ENCODE assay signal across 23 cellular contexts in the genomic region with DNA sequence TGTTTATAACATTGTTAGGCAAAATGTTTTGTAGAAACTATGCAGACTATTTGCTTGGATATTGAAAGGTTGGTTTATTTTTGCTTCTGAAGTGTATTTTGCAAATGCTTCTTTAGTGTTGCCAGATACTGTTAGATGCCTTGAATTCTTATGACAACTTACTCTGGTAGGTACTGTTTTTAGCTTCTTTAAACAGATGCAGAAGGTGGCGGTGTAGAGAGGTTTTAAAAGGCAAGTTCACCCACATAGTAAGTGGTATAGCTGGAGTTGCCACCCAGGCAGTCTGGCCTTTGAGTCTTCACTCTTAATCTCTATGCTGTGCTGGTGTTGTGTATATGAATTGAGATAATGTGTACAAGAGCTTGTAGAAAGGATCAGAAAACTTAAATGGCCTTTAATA. TPM values are rescaled to one million over a fixed set of nuclear protein-coding genes. Genes with fewer than 3 reads are reported as not detected.
DNase-seq lines count a peak whose midpoint lies in the region; ATAC-seq, FAIRE-seq and TF ChIP-seq lines count a peak whose summit lies in the region.
"Had no signal": no experiment of that assay in that cellular context is flagged by ENCODE, and none has a peak within 500 bp of the region (broad histone marks: within the 10 kb centered on the region; RNA-seq: fewer than 3 reads in every experiment).

No MANE protein-coding gene starts in this region.

- H3K9ac ChIP-seq in SK-N-SH (no peak overlapping the region), kidney (ENCODE audit: low read length in 2 of 2) (no peak overlapping the region)
- H3K9ac ChIP-seq: KMS-11, parathyroid adenoma had no signal

- H2AFZ ChIP-seq in SK-N-SH (ENCODE audit: low read depth) = no peak overlapping the region
- H2AFZ ChIP-seq: GM23338, parathyroid adenoma had no signal

- H3K27ac Mint-ChIP-seq in chondrocyte (ENCODE audit: unreplicated experiment) = peak overlapping the region; percentile 37
- H3K27ac Mint-ChIP-seq: activated CD4-positive, alpha-beta T cell treated with anti-CD3 and anti-CD28 coated beads for 36 hours; GM23338; stimulated activated effector memory CD8-positive, alpha-beta T cell treated with anti-CD3 and anti-CD28 coated beads, Interleukin-12 subunit alpha, Interleukin-12 subunit beta, amount 100 ng/mL, for 72 hours had no signal

- no peaks in the 10 kb centered on the region for H3K27me3 Mint-ChIP-seq in chondrocyte (ENCODE audit: low read depth)
- H3K27me3 Mint-ChIP-seq: activated CD4-positive, alpha-beta T cell treated with anti-CD3 and anti-CD28 coated beads for 36 hours; CD8-positive, alpha-beta memory T cell had no signal

- no peaks in the 10 kb centered on the region for H4K20me1 ChIP-seq in SK-N-SH (ENCODE audit: insufficient read depth)

- TF ChIP-seq CTCF in SK-N-SH (IDR thresholded peaks at IDR 0.05) (no peak), chondrocyte (IDR thresholded peaks at IDR 0.05) (no peak), psoas muscle (IDR thresholded peaks at IDR 0.05) (no peak), vagina (IDR thresholded peaks at IDR 0.05) (no peak), kidney (IDR thresholded peaks at IDR 0.05; ENCODE audit: borderline replicate concordance, extremely low read depth, insufficient read depth) (no peak)

- no peak for TF ChIP-seq EP300 in SK-N-SH (IDR thresholded peaks at IDR 0.05; ENCODE audit: borderline replicate concordance in 1 of 2, low read depth in 1 of 2, low read length in 1 of 2)

- H3K4me3 Mint-ChIP-seq in chondrocyte (ENCODE audit: unreplicated experiment) = no peak overlapping the region
- H3K4me3 Mint-ChIP-seq: activated CD4-positive, alpha-beta T cell treated with anti-CD3 and anti-CD28 coated beads for 36 hours; GM23338; stimulated activated effector memory CD8-positive, alpha-beta T cell treated with anti-CD3 and anti-CD28 coated beads, Interleukin-12 subunit alpha, Interleukin-12 subunit beta, amount 100 ng/mL, for 72 hours had no signal

- H3K36me3 Mint-ChIP-seq in chondrocyte (ENCODE audit: low read depth) = peaks cover 15% of the 10 kb centered on the region

- H3K4me2 ChIP-seq in SK-N-SH = no peak overlapping the region; the same call in 1 of the 2 replicates
- H3K4me2 ChIP-seq: GM23338, KMS-11 had no signal

- 85% methylated on average over 1 of the region's 1 CpG for WGBS in SK-N-SH (ENCODE audit: low lambda C conversion rate)
- 24 to 54% (median 33%) methylated on average over 1 of the region's 1 CpG for WGBS in psoas muscle, 3 donors

- H3K27me3 ChIP-seq in SK-N-SH (ENCODE audit: insufficient read depth) (no peaks in the 10 kb centered on the region), psoas muscle (ENCODE audit: insufficient read depth in 3 of 3, low read length in 2 of 3) (no peaks in the 10 kb centered on the region), vagina (no peaks in the 10 kb centered on the region)
- H3K27me3 ChIP-seq: breast epithelium, tibial nerve had no signal

- H3K36me3 ChIP-seq in SK-N-SH (replicated peaks in 1 of 2; ENCODE audit: control insufficient read depth in 1 of 2, insufficient read depth in 2 of 2, low read length in 1 of 2) (peaks cover 0 to 29% of the 10 kb centered on the region in 2 experiments), psoas muscle (ENCODE audit: insufficient read depth in 1 of 2, low read depth in 1 of 2) (peaks cover 0 to 49% of the 10 kb centered on the region in 2 donors), vagina (peaks cover 0 to 56% of the 10 kb centered on the region in 2 donors), kidney (ENCODE audit: control insufficient read depth in 1 of 2, insufficient read depth in 2 of 2, low read length in 2 of 2) (peaks cover 13 to 15% of the 10 kb centered on the region in 2 donors)
- H3K36me3 ChIP-seq: breast epithelium had no signal

- peaks cover 0 to 8% of the 10 kb centered on the region in 2 experiments; a peak in 2 of 4 replicates for H3K4me1 ChIP-seq in SK-N-SH (ENCODE audit: control insufficient read depth in 1 of 2, insufficient read depth in 2 of 2, low read depth in 1 of 2, low read length in 1 of 2)
- H3K4me1 ChIP-seq in psoas muscle = peaks cover 38% of the 10 kb centered on the region
- H3K4me1 ChIP-seq in vagina = peaks cover 40% of the 10 kb centered on the region
- H3K4me1 ChIP-seq in kidney (ENCODE audit: control insufficient read depth in 1 of 2, insufficient read depth in 1 of 2, low read depth in 1 of 2, low read length in 2 of 2) = peaks cover 12 to 18% of the 10 kb centered on the region in 2 donors

- H3K9me3 ChIP-seq in SK-N-SH (no peaks in the 10 kb centered on the region), psoas muscle (no peaks in the 10 kb centered on the region), vagina (no peaks in the 10 kb centered on the region), kidney (ENCODE audit: control insufficient read depth in 1 of 2, low read length in 2 of 2) (peaks cover 0 to 3% of the 10 kb centered on the region in 2 donors)
- H3K9me3 ChIP-seq: breast epithelium, tibial nerve had no signal

- CTCF ChIA-PET in SK-N-SH (lab: Yijun Ruan, JAX) = interaction anchor here (0.9 kb wide), 1 partner anchor 41 kb away, joined by 3 read pairs; no protein-coding TSS in a partner anchor

- no peak for FAIRE-seq in kidney (lab: Jason Lieb, UNC)

- peaks cover 10% of the 10 kb centered on the region for H3K79me2 ChIP-seq in SK-N-SH (ENCODE audit: insufficient read depth)

- TF ChIP-seq POLR2A in vagina (IDR thresholded peaks at IDR 0.05) = no peak

- POLR2A ChIA-PET in SK-N-SH (lab: Yijun Ruan, JAX) = interaction anchor here (1.6 kb wide), 1 partner anchor 32 kb away, joined by 3 read pairs; the partner anchor contains the start of gene SNRPG

- no peaks in the 10 kb centered on the region for H3K9me2 ChIP-seq in SK-N-SH

- DNase-seq in SK-N-SH (no peak), MV-4-11 (lab: John Stamatoyannopoulos, UW) (peak; percentile 11), chondrocyte (ENCODE audit: low spot score) (no peak), psoas muscle (no peak), vagina (ENCODE audit: extremely low spot score in 2 of 2) (no peak), kidney (no peak)
- DNase-seq: 8988T; activated CD4-positive, alpha-beta T cell treated with anti-CD3 and anti-CD28 coated beads for 36 hours; activated CD8-positive, alpha-beta memory T cell treated with anti-CD3 and anti-CD28 coated beads, Interleukin-2, amount 50 U/mL, for 48 hours; activated naive CD4-positive, alpha-beta T cell treated with anti-CD3 and anti-CD28 coated beads, Interleukin-2, amount 50 U/mL, for 16 hours; CD8-positive, alpha-beta memory T cell; effector memory CD4-positive, alpha-beta T cell; EL; NCI-H1436; NCI-H82 had no signal

- H3K4me3 ChIP-seq in SK-N-SH (ENCODE audit: low read depth in 2 of 2, low read length in 1 of 2) = no peak overlapping the region
- peak overlapping the region; percentile 48 for H3K4me3 ChIP-seq in psoas muscle
- H3K4me3 ChIP-seq in vagina = no peak overlapping the region
- no peak overlapping the region for H3K4me3 ChIP-seq in kidney (ENCODE audit: low read length in 2 of 2)
- H3K4me3 ChIP-seq: GM23338, tibial nerve had no signal

- no peaks in the 10 kb centered on the region for H3F3A ChIP-seq in SK-N-SH (replicated peaks; ENCODE audit: insufficient read depth)

- no peak for ATAC-seq in SK-N-SH treated with all-trans-retinoic acid at 6 μM for 48 hours
- ATAC-seq in psoas muscle = no peak
- ATAC-seq in GM18520 (IDR thresholded peaks at IDR 0.05; ENCODE audit: unreplicated experiment) = no peak
- ATAC-seq: activated CD4-positive, alpha-beta T cell treated with anti-CD3 and anti-CD28 coated beads for 36 hours; GM23338; stimulated activated effector memory CD8-positive, alpha-beta T cell treated with anti-CD3 and anti-CD28 coated beads, Interleukin-12 subunit alpha, Interleukin-12 subunit beta, amount 100 ng/mL, for 72 hours had no signal

- peaks cover 38% of the 10 kb centered on the region for H3K4me1 Mint-ChIP-seq in chondrocyte (ENCODE audit: low read depth)

- TF ChIP-seq RAD21 in SK-N-SH (IDR thresholded peaks at IDR 0.05; ENCODE audit: low read length) = 0 out of 2 replicates have a peak, but pooled peaks have one; percentile 4

- H3K9me3 Mint-ChIP-seq in chondrocyte (ENCODE audit: low read depth) = no peaks in the 10 kb centered on the region
- H3K9me3 Mint-ChIP-seq: CD8-positive, alpha-beta memory T cell; stimulated activated effector memory CD8-positive, alpha-beta T cell treated with anti-CD3 and anti-CD28 coated beads, Interleukin-12 subunit alpha, Interleukin-12 subunit beta, amount 100 ng/mL, for 72 hours had no signal

- H3K27ac ChIP-seq in SK-N-SH (ENCODE audit: low read depth in 2 of 2, low read length in 1 of 2) (no peak overlapping the region), psoas muscle (peak overlapping the region; percentile 87), vagina (no peak overlapping the region), kidney (ENCODE audit: low read depth in 2 of 2, low read length in 2 of 2) (no peak overlapping the region)
- H3K27ac ChIP-seq: breast epithelium, KMS-11, parathyroid adenoma had no signal

- intact Hi-C loops in psoas muscle (cut with DNase I) = no loop called here
- intact Hi-C loops in vagina (cut with DNase I) = no loop called here
- intact Hi-C loops in kidney (cut with DNase I) = no loop called here

RNA-seq across cellular contexts. Expression of gene PCYOX1, which starts 3.6 kb away (rescaled TPM):
- 20.7 and 26.5 TPM in 2 replicates for polyA plus RNA-seq in SK-N-SH (2012; rRNA removed)
- polyA plus RNA-seq in SK-N-SH (2012; cell fraction: cytosol; rRNA removed) = 32.0 and 33.6 TPM in 2 replicates
- 7.7 and 14.5 TPM in 2 replicates for polyA plus RNA-seq in SK-N-SH (2012; cell fraction: nucleus; rRNA removed)
- total RNA-seq in chondrocyte = 82.1 to 93.5 TPM (median 87.2 TPM) in 3 replicates
- 10 to 100 TPM; 20.5 to 46.2 (median 32.1) TPM for total RNA-seq in psoas muscle
- polyA plus RNA-seq in psoas muscle = 10 to 100 TPM in 2 of 3 donors, 1 to 10 TPM in 1; 6.2 to 46.1 (median 11.9) TPM
- 41.5 TPM for total RNA-seq in vagina
- 92.9 TPM for total RNA-seq in kidney
- 36.8 TPM for polyA plus RNA-seq in kidney (ENCODE audit: insufficient read depth, low read depth, low replicate concordance)

RNA-seq across cellular contexts. Expression of gene TIA1, which starts 13.1 kb away (rescaled TPM):
- polyA plus RNA-seq in SK-N-SH (2012; rRNA removed) = 77.7 and 98.0 TPM in 2 replicates
- polyA plus RNA-seq in SK-N-SH (2012; cell fraction: cytosol; rRNA removed) = 45.2 and 48.0 TPM in 2 replicates
- 384 and 536 TPM in 2 replicates for polyA plus RNA-seq in SK-N-SH (2012; cell fraction: nucleus; rRNA removed)
- total RNA-seq in chondrocyte = 87.0 to 121 TPM (median 94.8 TPM) in 3 replicates
- 10 to 100 TPM; 24.7 to 38.1 (median 29.7) TPM for total RNA-seq in psoas muscle
- polyA plus RNA-seq in psoas muscle = 10 to 100 TPM; 17.4 to 26.1 (median 23.4) TPM
- total RNA-seq in vagina = 79.8 TPM
- total RNA-seq in kidney = 97.6 TPM
- 39.4 TPM for polyA plus RNA-seq in kidney (ENCODE audit: insufficient read depth, low read depth, low replicate concordance)

RNA-seq across cellular contexts. Expression of gene SNRPG, which starts 32.0 kb away (rescaled TPM):
- polyA plus RNA-seq in SK-N-SH (2012; rRNA removed) (141 and 159 TPM in 2 replicates), psoas muscle (100 to 1,000 TPM; 160 to 252 (median 165) TPM), kidney (ENCODE audit: insufficient read depth, low read depth, low replicate concordance) (180 TPM)
- 215 and 419 TPM in 2 replicates for polyA plus RNA-seq in SK-N-SH (2012; cell fraction: cytosol; rRNA removed)
- 23.3 and 37.7 TPM in 2 replicates for polyA plus RNA-seq in SK-N-SH (2012; cell fraction: nucleus; rRNA removed)
- total RNA-seq in chondrocyte (99.6 to 152 TPM (median 111 TPM) in 3 replicates), psoas muscle (100 to 1,000 TPM in 3 of 4 donors, 10 to 100 TPM in 1; 61.9 to 155 (median 127) TPM), vagina (71.7 TPM), kidney (117 TPM)

RNA-seq across cellular contexts. Expression of gene FAM136A, which starts 40.4 kb away (rescaled TPM):
- 43.3 and 50.6 TPM in 2 replicates for polyA plus RNA-seq in SK-N-SH (2012; rRNA removed)
- polyA plus RNA-seq in SK-N-SH (2012; cell fraction: cytosol; rRNA removed) = 44.8 and 47.3 TPM in 2 replicates
- 76.4 and 99.3 TPM in 2 replicates for polyA plus RNA-seq in SK-N-SH (2012; cell fraction: nucleus; rRNA removed)
- 26.9 to 42.0 TPM (median 29.9 TPM) in 3 replicates for total RNA-seq in chondrocyte
- 10 to 100 TPM; 14.1 to 28.0 (median 19.2) TPM for total RNA-seq in psoas muscle
- 10 to 100 TPM; 26.7 to 74.5 (median 52.1) TPM for polyA plus RNA-seq in psoas muscle
- 12.5 TPM for total RNA-seq in vagina
- 27.0 TPM for total RNA-seq in kidney
- 41.9 TPM for polyA plus RNA-seq in kidney (ENCODE audit: insufficient read depth, low read depth, low replicate concordance)
